Comparison of ENCODE assay signal across 8 cellular contexts in the genomic region with DNA sequence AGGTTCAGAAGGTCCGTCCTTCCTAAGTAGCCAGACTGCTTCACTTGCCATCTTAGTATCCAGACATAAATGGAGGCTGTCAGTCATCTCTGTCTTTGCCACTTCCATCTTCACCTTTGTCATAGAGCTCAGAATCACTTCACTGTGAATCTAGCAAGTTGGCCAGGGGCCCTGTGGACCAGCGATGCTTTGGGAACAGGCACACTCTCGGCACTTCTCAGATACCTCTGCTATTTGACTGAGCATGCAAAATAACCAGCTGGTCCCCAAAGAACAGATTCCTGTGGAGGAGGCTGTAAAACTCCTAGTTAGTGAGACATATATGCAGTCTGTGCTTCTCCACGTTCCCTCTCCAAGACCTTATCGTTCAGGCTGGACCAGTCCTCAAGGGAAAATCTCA.
"Had no signal": no experiment of that assay in that cellular context is flagged by ENCODE, and none has a peak within 500 bp of the region (broad histone marks: within the 10 kb centered on the region; RNA-seq: fewer than 3 reads in every experiment).

No MANE protein-coding gene starts in this region.

- H3K4me2 ChIP-seq: GM23338 had no signal

- DNase-seq: GM23248, GOT3, H7, H9, HCEC 1CT, HFFc6 had no signal

- H3K27ac ChIP-seq: GM23248 had no signal

- H3K4me3 Mint-ChIP-seq: GM23338, H9, HFFc6 had no signal

- H3K9ac ChIP-seq: GM23248 had no signal

- H3K27ac Mint-ChIP-seq: GM23338, H9, HFFc6 had no signal

- H3K4me3 ChIP-seq: GM23248, GM23338, HAP-1 had no signal

- H2AFZ ChIP-seq: GM23248, GM23338 had no signal

- H3K36me3 ChIP-seq: HAP-1 had no signal

- H3K9me3 ChIP-seq: HAP-1 had no signal

- H3K9me3 Mint-ChIP-seq: GM23338, HFFc6 had no signal

- H3K4me1 ChIP-seq: HAP-1 had no signal
